In genomic region chr15:28794231-28794630, GRCh38 we compare ENCODE assay signal across 16 cellular contexts. TPM values are rescaled to one million over a fixed set of nuclear protein-coding genes. Genes with fewer than 3 reads are reported as not detected.
DNase-seq lines count a peak whose midpoint lies in the region; ATAC-seq, FAIRE-seq and TF ChIP-seq lines count a peak whose summit lies in the region.
"Not testable (repeated sequence)": the region's sequence is repeated elsewhere in the genome, so short reads cannot be mapped to it uniquely, and the experiment has no call there.
"Had no signal": no experiment of that assay in that cellular context is flagged by ENCODE, and none has a peak within 500 bp of the region (broad histone marks: within the 10 kb centered on the region; RNA-seq: fewer than 3 reads in every experiment).

No MANE protein-coding gene starts in this region.

- not testable (repeated sequence) for H3K9me2 ChIP-seq in PC-3 (replicated peaks; ENCODE audit: low read length)

- H3K27me3 ChIP-seq in BE2C; PC-3 (ENCODE audit: low read length); GM12878 (replicated peaks in 1 of 2; ENCODE audit: control insufficient read depth in 2 of 2, insufficient read depth in 2 of 2, low read length in 1 of 2): not testable (repeated sequence)
- peaks cover 3 to 29% of the 10 kb centered on the region in 2 donors for H3K27me3 ChIP-seq in left lung

- not testable (repeated sequence) for BruUV-seq in PC-3 (replicated peaks; lab: Mats Ljungman, UMichigan); GM12878 (replicated peaks; lab: Mats Ljungman, UMichigan)

- not testable (repeated sequence) for FAIRE-seq in GM12878 (lab: Jason Lieb, UNC)

- not testable (repeated sequence) for H3K4me3 ChIP-seq in BE2C (ENCODE audit: low read depth, low read length); PC-3 (ENCODE audit: low read length); GM12878; left lung; retinal pigment epithelial cell (ENCODE audit: low read length)

- not testable (repeated sequence) for TF ChIP-seq EP300 in GM12878 (IDR thresholded peaks at IDR 0.05; ENCODE audit: borderline replicate concordance in 1 of 2, control insufficient read depth in 1 of 2, low read depth in 2 of 2, low read length in 2 of 2)

- H3F3A ChIP-seq in PC-3 (ENCODE audit: low read length, unreplicated experiment), result not testable (repeated sequence)

- intact Hi-C loops in PC-3 (cut with micrococcal nuclease); GM12878 (cut with micrococcal nuclease; ENCODE audit: unreplicated experiment); left lung (cut with DNase I): not testable (repeated sequence)

- DNase-seq in BE2C; GM10248 (ENCODE audit: extremely low spot score); PC-3; GM12878 (ENCODE audit: low read depth, low spot score); left lung; retinal pigment epithelial cell (ENCODE audit: low read depth): not testable (repeated sequence)
- DNase-seq in NAMALWA (ENCODE audit: low spot score) (peak; percentile 6), fibroblast of peridontal ligament (ENCODE audit: extremely low read depth) (peak; percentile 14)

- H3K9ac ChIP-seq in PC-3 (ENCODE audit: low read length); GM12878 (ENCODE audit: control insufficient read depth, insufficient read depth, low read length): not testable (repeated sequence)

- SMC1A ChIA-PET in GM12878 (lab: Charles Lee; ENCODE audit: uncharacterized antibody, unreplicated experiment), result not testable (repeated sequence)

- not testable (repeated sequence) for TF ChIP-seq POLR2A in GM12878 (IDR thresholded peaks at IDR 0.05; ENCODE audit: low read depth, low read length)

- POLR2A ChIA-PET in GM10248 (lab: Yijun Ruan, JAX); PC-3 (lab: Charles Lee; ENCODE audit: unreplicated experiment); GM12878 (lab: Charles Lee): not testable (repeated sequence)

- not testable (repeated sequence) for H3K9me3 ChIP-seq in BE2C; PC-3 (ENCODE audit: low read length); GM12878 (replicated peaks; ENCODE audit: control insufficient read depth, insufficient read depth, low read length); left lung

- ATAC-seq in PC-3, GM12878: not testable (repeated sequence)
- peak; percentile 36 for ATAC-seq in left lung

- H3K36me3 ChIP-seq in BE2C; PC-3 (ENCODE audit: low read depth, low read length); GM12878 (ENCODE audit: control insufficient read depth in 2 of 2, insufficient read depth in 2 of 2, low read length in 1 of 2); left lung: not testable (repeated sequence)

- not testable (repeated sequence) for H3K4me2 ChIP-seq in PC-3 (ENCODE audit: low read length); GM12878 (ENCODE audit: control insufficient read depth, insufficient read depth)

- not testable (repeated sequence) for H3K79me2 ChIP-seq in PC-3 (ENCODE audit: low read length); GM12878 (ENCODE audit: control insufficient read depth, insufficient read depth, low read length)

- CTCF ChIA-PET in GM10248 (lab: Yijun Ruan, JAX); PC-3 (lab: Charles Lee); GM12878 (lab: Yijun Ruan, JAX): not testable (repeated sequence)

- 0% methylated on average over 1 of the region's 3 CpGs for WGBS in GM12878 (ENCODE audit: insufficient coverage, insufficient replicate concordance, low lambda C conversion rate, missing lambda C conversion rate)

- RAD21 ChIA-PET in GM12878 (lab: Charles Lee; ENCODE audit: unreplicated experiment), result not testable (repeated sequence)

- TF ChIP-seq RAD21 in GM12878 (IDR thresholded peaks at IDR 0.05; ENCODE audit: insufficient read depth, low read depth, low read length), result 0 out of 2 replicates have a peak, but pooled peaks have one; percentile 12

- H2AFZ ChIP-seq in PC-3 (ENCODE audit: low read length); GM12878 (ENCODE audit: control insufficient read depth, low read depth, low read length): not testable (repeated sequence)

- in situ Hi-C loops in GM12878 (cut with MboI), result not testable (repeated sequence)

- not testable (repeated sequence) for H3K27ac ChIP-seq in PC-3 (ENCODE audit: low read length); GM12878 (ENCODE audit: control insufficient read depth, insufficient read depth); left lung

- peak; percentile 9; the same call in 1 of the 2 replicates for TF ChIP-seq CTCF in BE2C (IDR thresholded peaks at IDR 0.05; ENCODE audit: low read depth, low read length)
- TF ChIP-seq CTCF in GM10248 (IDR thresholded peaks at IDR 0.05; ENCODE audit: control extremely low read depth, extremely low read depth, low read depth, missing control alignments), result peak; percentile 5
- TF ChIP-seq CTCF in PC-3 (conservative IDR thresholded peaks at IDR 0.05; ENCODE audit: low read depth, low read length), result peak; percentile 45; the same call in 1 of the 2 replicates
- TF ChIP-seq CTCF in GM12878 (IDR thresholded peaks at IDR 0.05 in 2 of 3, conservative IDR thresholded peaks at IDR 0.05 in 1 of 3; ENCODE audit: control insufficient read depth in 2 of 3, extremely low read depth in 1 of 3, insufficient read depth in 1 of 3, low read depth in 3 of 3, low read length in 3 of 3), result peak in 1 of 3 experiments; percentile 14; a peak in 1 of 6 replicates
- not testable (repeated sequence) for TF ChIP-seq CTCF in left lung (IDR thresholded peaks at IDR 0.05)
- peak; percentile 25 for TF ChIP-seq CTCF in retinal pigment epithelial cell (conservative IDR thresholded peaks at IDR 0.05; ENCODE audit: low read depth, low read length)

- not testable (repeated sequence) for H4K20me1 ChIP-seq in PC-3 (ENCODE audit: low read length); GM12878 (ENCODE audit: control insufficient read depth, insufficient read depth)

- H3K4me1 ChIP-seq in BE2C; PC-3 (ENCODE audit: insufficient read depth, low read length); GM12878 (ENCODE audit: control insufficient read depth, insufficient read depth, low read length); left lung: not testable (repeated sequence)

RNA-seq across cellular contexts. Expression of gene GOLGA6L7, which starts 54.2 kb away (rescaled TPM):
- polyA plus RNA-seq in BE2C (2012; ENCODE audit: insufficient read depth, insufficient read length, low read depth), result 0.85 TPM
- not detected in 2 replicates for total RNA-seq in PC-3 (2014; rRNA removed)
- total RNA-seq in GM12878 (2013; cell fraction: nucleolus; rRNA removed), result not detected in 2 replicates
- not detected in 2 replicates for total RNA-seq in GM12878 (2014; rRNA removed)
- total RNA-seq in GM12878 (2014; rRNA removed; fragmentation: Illumina TruSeq; extraction: Trizol), result not detected in 2 replicates
- not detected in 2 replicates for total RNA-seq in GM12878 (2021)
- not detected for polyA plus RNA-seq in GM12878 (2011; ENCODE audit: low read depth)
- not detected in 2 replicates for polyA plus RNA-seq in GM12878 (2011; rRNA removed)
- not detected in 2 replicates for polyA plus RNA-seq in GM12878 (2011; cell fraction: cytosol; rRNA removed)
- not detected in 2 replicates for polyA plus RNA-seq in GM12878 (2011; cell fraction: nucleus; rRNA removed)
- not detected in 2 replicates for polyA plus RNA-seq in GM12878 (2012)
- polyA plus RNA-seq in GM12878 (2014; fragmentation: Illumina TruSeq; extraction: Trizol), result not detected in 2 replicates
- not detected for polyA plus RNA-seq in GM12878 (2014; fragmentation: Nextera tagmentation; extraction: Ambion mirVana)
- polyA plus RNA-seq in GM12878 (2014; rRNA removed), result not detected in 2 replicates
- not detected for polyA plus RNA-seq in GM12878 (2016; fragmentation: Nextera tagmentation; extraction: Ambion mirVana)
- not detected in 2 replicates for polyA minus RNA-seq in GM12878 (2011; rRNA and poly(A)+ RNA removed)
- polyA minus RNA-seq in GM12878 (2011; cell fraction: cytosol; rRNA and poly(A)+ RNA removed), result not detected in 2 replicates
- polyA minus RNA-seq in GM12878 (2011; cell fraction: nucleus; rRNA and poly(A)+ RNA removed), result not detected in 2 replicates
- total RNA-seq in left lung, result not detected
- total RNA-seq: activated naive CD4-positive, alpha-beta T cell treated with anti-CD3 and anti-CD28 coated beads, Interleukin-2, amount 50 U/mL, for 72 hours; Daoy; esophagus squamous epithelium; mucosa of gallbladder; psoas muscle; suprapubic skin; T-helper 2 cell treated with Interferon-gamma antibody and Interleukin-4, amounts not matched to agents 100 ng/mL and 5 ng/mL, for 36 hours had no signal
- polyA plus RNA-seq: psoas muscle, small intestine had no signal
